In the genomic region with DNA sequence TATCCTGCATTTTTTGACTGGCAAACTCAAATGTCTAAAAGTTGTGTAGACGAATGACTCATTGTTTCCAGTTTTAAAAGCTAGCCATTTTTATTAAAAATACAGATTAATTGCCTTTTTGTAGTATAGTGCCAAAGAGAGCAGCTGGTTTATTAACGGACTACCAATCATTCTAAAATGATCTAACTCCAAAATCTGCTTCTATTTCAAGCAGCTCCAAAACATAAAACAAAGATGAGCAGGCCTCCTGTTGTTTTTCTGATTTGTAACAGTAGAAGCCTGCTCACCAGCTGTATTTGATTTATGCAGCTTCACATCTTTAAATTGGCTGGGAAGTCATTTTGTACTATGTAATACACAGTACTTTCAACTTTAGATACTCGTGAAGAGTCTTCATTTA, we compare ENCODE assay signal across 19 cellular contexts.
DNase-seq lines count a peak whose midpoint lies in the region; ATAC-seq lines count a peak whose summit lies in the region.
"Had no signal": no experiment of that assay in that cellular context is flagged by ENCODE, and none has a peak within 500 bp of the region (broad histone marks: within the 10 kb centered on the region; RNA-seq: fewer than 3 reads in every experiment).

No MANE protein-coding gene starts in this region.

- no peak overlapping the region for H3K4me3 ChIP-seq in adipocyte (ENCODE audit: low read length)
- no peak overlapping the region for H3K4me3 ChIP-seq in mesenchymal stem cell (ENCODE audit: insufficient read depth in 1 of 2, low read depth in 1 of 2, low read length in 2 of 2)
- H3K4me3 ChIP-seq: left lung had no signal

- no peak overlapping the region for H2BK12ac ChIP-seq in mesenchymal stem cell (ENCODE audit: low read length in 2 of 2)

- no peak overlapping the region for H3K4me2 ChIP-seq in mesenchymal stem cell (ENCODE audit: low read length, poor library complexity, severe bottlenecking)

- DNase-seq in AG20443 (ENCODE audit: low spot score) (peak; percentile 19), NCI-H1105 treated with DMSO at 0.1 percent for 48 hours (lab: John Stamatoyannopoulos, UW) (peak; percentile 13), adipocyte (ENCODE audit: low read depth) (peak; percentile 70), mesenchymal stem cell (no peak), NCI-H187 treated with DMSO at 0.1 percent for 48 hours (lab: John Stamatoyannopoulos, UW) (no peak), NAMALWA (ENCODE audit: low spot score) (no peak), C1 segment of cervical spinal cord (lab: John Stamatoyannopoulos, UW) (no peak)
- DNase-seq: activated CD4-positive, alpha-beta T cell treated with anti-CD3 and anti-CD28 coated beads, Interleukin-2, amount 10 ng/mL, durations not matched to agents 24 days and 14 days; activated effector memory CD4-positive, alpha-beta T cell treated with Interleukin-2 at 50 U/mL for 16 hours; amniotic stem cell; caudate nucleus; EL; head of caudate nucleus; left lung; midbrain; Right ventricle myocardium superior; substantia nigra; T-cell had no signal

- H4K8ac ChIP-seq in mesenchymal stem cell (ENCODE audit: low read length) = no peak overlapping the region

- no peak overlapping the region for H4K91ac ChIP-seq in mesenchymal stem cell (ENCODE audit: low read length)

- no peak overlapping the region for H2BK15ac ChIP-seq in mesenchymal stem cell (ENCODE audit: low read depth, poor library complexity, severe bottlenecking)

- no peak overlapping the region for H3K23ac ChIP-seq in mesenchymal stem cell (ENCODE audit: low read length in 2 of 2)

- H3K9ac ChIP-seq in adipocyte (ENCODE audit: low read length) (no peak overlapping the region), mesenchymal stem cell (ENCODE audit: low read length) (peak overlapping the region; percentile 2)

- no peak overlapping the region for H2BK120ac ChIP-seq in mesenchymal stem cell (ENCODE audit: low read depth, low read length)

- no peak overlapping the region for H2BK5ac ChIP-seq in mesenchymal stem cell (ENCODE audit: low read depth, low read length, poor library complexity, severe bottlenecking)

- no peaks in the 10 kb centered on the region for H3K9me3 ChIP-seq in adipocyte (ENCODE audit: control insufficient read depth, low read length)
- no peaks in the 10 kb centered on the region for H3K9me3 ChIP-seq in mesenchymal stem cell (ENCODE audit: control insufficient read depth, low read length)

- no peak overlapping the region for H3K4ac ChIP-seq in mesenchymal stem cell (ENCODE audit: low read depth in 1 of 2, low read length in 2 of 2)

- no peak overlapping the region for H2AK5ac ChIP-seq in mesenchymal stem cell (ENCODE audit: low read length, severe bottlenecking)

- H3K27me3 ChIP-seq in adipocyte (replicated peaks; ENCODE audit: control insufficient read depth, insufficient read depth, low read length) (no peaks in the 10 kb centered on the region), mesenchymal stem cell (ENCODE audit: control insufficient read depth in 1 of 2, insufficient read depth in 1 of 2, low read length in 2 of 2) (no peaks in the 10 kb centered on the region)
- H3K27me3 ChIP-seq: left lung had no signal

- H3K18ac ChIP-seq in mesenchymal stem cell (ENCODE audit: low read depth in 1 of 2, low read length in 2 of 2) = no peak overlapping the region

- WGBS in mesenchymal stem cell = 100% methylated on average over 1 of the region's 3 CpGs

- peaks cover 52% of the 10 kb centered on the region for H3K36me3 ChIP-seq in adipocyte (ENCODE audit: control insufficient read depth, insufficient read depth, low read length, severe bottlenecking)
- peaks cover 7 to 49% of the 10 kb centered on the region in 2 experiments for H3K36me3 ChIP-seq in mesenchymal stem cell (ENCODE audit: control insufficient read depth in 1 of 2, insufficient read depth in 2 of 2, low read depth in 1 of 2, low read length in 2 of 2)

- peaks cover 3% of the 10 kb centered on the region for H3K79me1 ChIP-seq in mesenchymal stem cell (replicated peaks; ENCODE audit: low read length, poor library complexity, severe bottlenecking)

- ATAC-seq in GM18868 (IDR thresholded peaks at IDR 0.05; ENCODE audit: unreplicated experiment) = no peak
- ATAC-seq: left lung, T-cell had no signal

- no peak overlapping the region for H3K27ac ChIP-seq in mesenchymal stem cell (ENCODE audit: low read length, poor library complexity, severe bottlenecking)
- H3K27ac ChIP-seq: left lung had no signal

- peaks cover 5% of the 10 kb centered on the region for H3K4me1 ChIP-seq in adipocyte (ENCODE audit: control insufficient read depth, insufficient read depth, low read length)
- peaks cover 3% of the 10 kb centered on the region for H3K4me1 ChIP-seq in mesenchymal stem cell (ENCODE audit: control insufficient read depth, insufficient read depth, low read depth, low read length)
- H3K4me1 ChIP-seq: left lung had no signal

- H2AFZ ChIP-seq in mesenchymal stem cell (ENCODE audit: low read depth, low read length) = no peak overlapping the region

- no peak overlapping the region for H3K14ac ChIP-seq in mesenchymal stem cell (ENCODE audit: low read length in 2 of 2)

Comparison
In these comparisons a context has a peak if more than half of its experiments do, and no peak if none do; other contexts are left out.
1. DNase-seq: peak in AG20443 (single experiment), NCI-H1105 treated with DMSO at 0.1 percent for 48 hours (single experiment) and adipocyte (single experiment); none in mesenchymal stem cell (single experiment), NCI-H187 treated with DMSO at 0.1 percent for 48 hours (single experiment), NAMALWA (single experiment) and C1 segment of cervical spinal cord (0 of 14).